In genomic region chr11:6637871-6638270, GRCh38 we compare ENCODE assay signal across 13 cellular contexts. TPM values are rescaled to one million over a fixed set of nuclear protein-coding genes. Genes with fewer than 3 reads are reported as not detected.
DNase-seq lines count a peak whose midpoint lies in the region; ATAC-seq and TF ChIP-seq lines count a peak whose summit lies in the region.
"Had no signal": no experiment of that assay in that cellular context is flagged by ENCODE, and none has a peak within 500 bp of the region (broad histone marks: within the 10 kb centered on the region; RNA-seq: fewer than 3 reads in every experiment).

No MANE protein-coding gene starts in this region.

- H3K4me3 ChIP-seq in astrocyte of the spinal cord (ENCODE audit: low read depth, low read length) (no peak overlapping the region), right cardiac atrium (ENCODE audit: low read length) (no peak overlapping the region), stomach (no peak overlapping the region)
- H3K4me3 ChIP-seq: Peyer's patch had no signal

- no peak for TF ChIP-seq EP300 in stomach (IDR thresholded peaks at IDR 0.05)

- H3K4me1 ChIP-seq in right cardiac atrium (ENCODE audit: control insufficient read depth, insufficient read depth, low read length) (peaks cover 12% of the 10 kb centered on the region), stomach (peaks cover 30 to 52% (median 40%) of the 10 kb centered on the region in 4 donors)

- 24% methylated on average over 3 of the region's 3 CpGs for whole genome bisulfite sequencing in right cardiac atrium
- WGBS in stomach, 5 donors: 10 to 25% (median 12%) methylated on average over 3 of the region's 3 CpGs

- no peak overlapping the region for H3K27ac ChIP-seq in right cardiac atrium (ENCODE audit: low read length)
- H3K27ac ChIP-seq in stomach: peak overlapping the region in 4 of 5 donors; percentile 1 to 80 (median 73)

- intact Hi-C loops in right cardiac atrium (cut with DNase I) (no loop called here), stomach (cut with DNase I; ENCODE audit: low total_unique reads) (no loop called here)

- H3K36me3 ChIP-seq in stomach: peaks cover 0 to 30% (median 24%) of the 10 kb centered on the region in 4 donors
- H3K36me3 ChIP-seq: Peyer's patch had no signal

- DNase-seq in GM04503 (ENCODE audit: low read depth): peak; percentile 91
- DNase-seq in astrocyte of the spinal cord (ENCODE audit: low read depth, low spot score): peak; percentile 68
- DNase-seq in right cardiac atrium: peak; percentile 61 to 86 (median 84)
- peak; percentile 67 for DNase-seq in stomach
- DNase-seq in NOMO-1 treated with dmso at 0.1 percent for 144 hours (lab: John Stamatoyannopoulos, UW; ENCODE audit: unreplicated experiment): no peak
- DNase-seq in T-helper 9 cell: no peak
- DNase-seq: CD8-positive, alpha-beta memory T cell; NCI-H1694; Peyer's patch; retina had no signal

- ATAC-seq in right cardiac atrium: peak; percentile 46 to 66
- no peak for ATAC-seq in GM21529 (IDR thresholded peaks at IDR 0.05; ENCODE audit: unreplicated experiment)
- ATAC-seq in GM21786 (IDR thresholded peaks at IDR 0.05; ENCODE audit: unreplicated experiment): no peak
- ATAC-seq: esophagus mucosa had no signal

- TF ChIP-seq CTCF in astrocyte of the spinal cord (IDR thresholded peaks at IDR 0.05; ENCODE audit: low read depth, low read length) (no peak), stomach (IDR thresholded peaks at IDR 0.05) (no peak)

- in situ Hi-C loops in astrocyte of the spinal cord (cut with HindIII; ENCODE audit: low sequenced_read_pairs): no loop called here

- H3K27me3 ChIP-seq in right cardiac atrium (ENCODE audit: control insufficient read depth, insufficient read depth): no peaks in the 10 kb centered on the region
- no peaks in the 10 kb centered on the region for H3K27me3 ChIP-seq in stomach
- H3K27me3 ChIP-seq: Peyer's patch had no signal

- H3K9me3 ChIP-seq in right cardiac atrium (ENCODE audit: control insufficient read depth, low read length) (no peaks in the 10 kb centered on the region), stomach (no peaks in the 10 kb centered on the region)
- H3K9me3 ChIP-seq: Peyer's patch had no signal

- TF ChIP-seq POLR2A in stomach (IDR thresholded peaks at IDR 0.05): no peak

RNA-seq across cellular contexts. Expression of gene DCHS1, which starts 17.7 kb away (rescaled TPM):
- total RNA-seq in right cardiac atrium: 10 to 100 TPM; 12.4 to 19.2 (median 14.9) TPM
- polyA plus RNA-seq in right cardiac atrium: 6.4 TPM
- 10 to 100 TPM in 4 of 5 donors, 1 to 10 TPM in 1; 9.9 to 22.8 (median 17.4) TPM for total RNA-seq in stomach
- polyA plus RNA-seq in stomach: 1 to 10 TPM in 2 of 3 donors, under 1 TPM in 1; 0.76 to 2.6 (median 1.6) TPM

RNA-seq across cellular contexts. Expression of gene TPP1, which starts 18.6 kb away (rescaled TPM):
- total RNA-seq in right cardiac atrium (10 to 100 TPM; 56.7 to 98.3 (median 78.2) TPM), stomach (100 to 1,000 TPM in 1 of 5 donors, 10 to 100 TPM in 4; 45.9 to 213 (median 91.5) TPM)
- polyA plus RNA-seq in right cardiac atrium (52.6 TPM), stomach (10 to 100 TPM; 11.9 to 32.8 (median 26.1) TPM)

RNA-seq across cellular contexts. Expression of gene TAF10, which starts 25.9 kb away (rescaled TPM):
- 100 to 1,000 TPM in 2 of 4 donors, 10 to 100 TPM in 2; 96.9 to 115 (median 99.1) TPM for total RNA-seq in right cardiac atrium
- 100 TPM for polyA plus RNA-seq in right cardiac atrium
- total RNA-seq in stomach: 100 to 1,000 TPM in 4 of 5 donors, 10 to 100 TPM in 1; 15.8 to 234 (median 163) TPM
- polyA plus RNA-seq in stomach: 100 to 1,000 TPM; 115 to 160 (median 154) TPM

RNA-seq across cellular contexts. Expression of gene ILK, which starts 34.3 kb away (rescaled TPM):
- total RNA-seq in right cardiac atrium: 100 to 1,000 TPM; 176 to 196 (median 192) TPM
- polyA plus RNA-seq in right cardiac atrium: 180 TPM
- 100 to 1,000 TPM in 4 of 5 donors, 10 to 100 TPM in 1; 60.0 to 308 (median 123) TPM for total RNA-seq in stomach
- 100 to 1,000 TPM; 123 to 138 (median 124) TPM for polyA plus RNA-seq in stomach

RNA-seq across cellular contexts. Expression of gene RRP8, which starts 34.5 kb away (rescaled TPM):
- total RNA-seq in right cardiac atrium (10 to 100 TPM; 15.8 to 21.7 (median 18.7) TPM), stomach (10 to 100 TPM in 2 of 5 donors, 1 to 10 TPM in 3; 1.8 to 22.6 (median 7.6) TPM)
- polyA plus RNA-seq in right cardiac atrium (18.2 TPM), stomach (10 to 100 TPM; 16.5 to 23.1 (median 18.0) TPM)

Comparison
In these comparisons a context has a peak if more than half of its experiments do, and no peak if none do; other contexts are left out.
1. DNase-seq: peak in GM04503 (single experiment), astrocyte of the spinal cord (single experiment), right cardiac atrium (3 of 3) and stomach (single experiment); none in NOMO-1 treated with dmso at 0.1 percent for 144 hours (single experiment) and T-helper 9 cell (single experiment).
2. ATAC-seq: peak in right cardiac atrium (2 of 2); none in GM21529 (single experiment) and GM21786 (single experiment).